In genomic region chr3:33732394-33732793, GRCh38 we compare ENCODE assay signal across 1 cellular context.
TF ChIP-seq lines count a peak whose summit lies in the region.

No MANE protein-coding gene starts in this region.

TF ChIP-seq in HepG2, 621 proteins besides CTCF, POLR2A, EP300 and RAD21:
- TF ChIP-seq ZNF710 (CRISPR knock-in tag; IDR thresholded peaks at IDR 0.05; ENCODE audit: borderline replicate concordance): no peak
- peak; percentile 84 for TF ChIP-seq ZNF776 (CRISPR knock-in tag; IDR thresholded peaks at IDR 0.05)
- TF ChIP-seq ZNF496 (CRISPR knock-in tag; IDR thresholded peaks at IDR 0.05; ENCODE audit: insufficient replicate concordance): no peak
